ENCODE assay signal across 18 cellular contexts in genomic region chr1:11488201-11488770, GRCh38. TPM values are rescaled to one million over a fixed set of nuclear protein-coding genes. Genes with fewer than 3 reads are reported as not detected.
DNase-seq lines count a peak whose midpoint lies in the region; ATAC-seq and TF ChIP-seq lines count a peak whose summit lies in the region.
"Had no signal": no experiment of that assay in that cellular context is flagged by ENCODE, and none has a peak within 500 bp of the region (broad histone marks: within the 10 kb centered on the region; RNA-seq: fewer than 3 reads in every experiment).

No MANE protein-coding gene starts in this region.

- no peak overlapping the region for H3K9ac ChIP-seq in mesenchymal stem cell (ENCODE audit: low read length)

- no peak overlapping the region for H3K27ac Mint-ChIP-seq in natural killer cell treated with Interleukin-12 subunit alpha and Interleukin-12 subunit beta and Interleukin-15 and Interleukin-18, amount 100 ng/mL, for 72 hours
- no peak overlapping the region for H3K27ac Mint-ChIP-seq in natural killer cell
- no peak overlapping the region for H3K27ac Mint-ChIP-seq in stimulated activated effector memory CD8-positive, alpha-beta T cell treated with anti-CD3 and anti-CD28 coated beads, Interleukin-12 subunit alpha, Interleukin-12 subunit beta, amount 100 ng/mL, for 72 hours
- H3K27ac Mint-ChIP-seq: CD4-positive, alpha-beta memory T cell had no signal

- H3K4me2 ChIP-seq in mesenchymal stem cell (ENCODE audit: low read length, poor library complexity, severe bottlenecking) = no peak overlapping the region
- H3K4me2 ChIP-seq: A549 had no signal

- no peaks in the 10 kb centered on the region for H3K36me3 Mint-ChIP-seq in natural killer cell treated with Interleukin-12 subunit alpha and Interleukin-12 subunit beta and Interleukin-15 and Interleukin-18, amount 100 ng/mL, for 72 hours
- no peaks in the 10 kb centered on the region for H3K36me3 Mint-ChIP-seq in natural killer cell
- no peaks in the 10 kb centered on the region for H3K36me3 Mint-ChIP-seq in stimulated activated effector memory CD8-positive, alpha-beta T cell treated with anti-CD3 and anti-CD28 coated beads, Interleukin-12 subunit alpha, Interleukin-12 subunit beta, amount 100 ng/mL, for 72 hours
- H3K36me3 Mint-ChIP-seq: CD4-positive, alpha-beta memory T cell had no signal

- no peak overlapping the region for H3K18ac ChIP-seq in mesenchymal stem cell (ENCODE audit: low read depth in 1 of 2, low read length in 2 of 2)

- ATAC-seq in natural killer cell treated with Interleukin-12 subunit alpha and Interleukin-12 subunit beta and Interleukin-15 and Interleukin-18, amount 100 ng/mL, for 72 hours = peak; percentile 24 to 30
- no peak for ATAC-seq in natural killer cell
- ATAC-seq in stimulated activated effector memory CD8-positive, alpha-beta T cell treated with anti-CD3 and anti-CD28 coated beads, Interleukin-12 subunit alpha, Interleukin-12 subunit beta, amount 100 ng/mL, for 72 hours = peak; percentile 15
- no peak for ATAC-seq in GM21390 (IDR thresholded peaks at IDR 0.05; ENCODE audit: unreplicated experiment)
- ATAC-seq: A549, HepG2 had no signal

- no peak for DNase-seq in natural killer cell treated with Interleukin-12 subunit alpha and Interleukin-12 subunit beta and Interleukin-15 and Interleukin-18, amount 100 ng/mL, for 72 hours (ENCODE audit: low spot score)
- DNase-seq in natural killer cell = no peak
- DNase-seq in mesenchymal stem cell = no peak
- peak; percentile 66 for DNase-seq in posterior vena cava (ENCODE audit: low spot score)
- no peak for DNase-seq in stimulated activated effector memory CD8-positive, alpha-beta T cell treated with anti-CD3 and anti-CD28 coated beads, Interleukin-12 subunit alpha, Interleukin-12 subunit beta, amount 100 ng/mL, for 72 hours (ENCODE audit: low spot score in 2 of 2)
- DNase-seq in cortex of kidney (lab: John Stamatoyannopoulos, UW) = no peak
- no peak for DNase-seq in NCI-H1105 (lab: John Stamatoyannopoulos, UW)
- DNase-seq: AML-193; CD4-positive, alpha-beta memory T cell; DMS153; DMS79; GDM1; H9 had no signal

- H2BK15ac ChIP-seq in mesenchymal stem cell (ENCODE audit: low read depth, poor library complexity, severe bottlenecking) = no peak overlapping the region

- peak overlapping the region; percentile 39 for H4K91ac ChIP-seq in mesenchymal stem cell (ENCODE audit: low read length)

- no peaks in the 10 kb centered on the region for H3K79me1 ChIP-seq in mesenchymal stem cell (replicated peaks; ENCODE audit: low read length, poor library complexity, severe bottlenecking)

- peaks cover 28 to 61% of the 10 kb centered on the region in 2 experiments for H3K27me3 ChIP-seq in mesenchymal stem cell (ENCODE audit: control insufficient read depth in 1 of 2, insufficient read depth in 1 of 2, low read length in 2 of 2)

- no peak overlapping the region for H4K8ac ChIP-seq in mesenchymal stem cell (ENCODE audit: low read length)

- no peak overlapping the region for H2BK5ac ChIP-seq in mesenchymal stem cell (ENCODE audit: low read depth, low read length, poor library complexity, severe bottlenecking)

- peaks cover 16 to 19% of the 10 kb centered on the region in 2 donors for H3K27me3 Mint-ChIP-seq in natural killer cell treated with Interleukin-12 subunit alpha and Interleukin-12 subunit beta and Interleukin-15 and Interleukin-18, amount 100 ng/mL, for 72 hours
- H3K27me3 Mint-ChIP-seq in natural killer cell (ENCODE audit: low read depth in 2 of 2) = peaks cover 14 to 20% of the 10 kb centered on the region in 2 donors

- no peak overlapping the region for H2BK120ac ChIP-seq in mesenchymal stem cell (ENCODE audit: low read depth, low read length)

- no peaks in the 10 kb centered on the region for H3K4me1 ChIP-seq in mesenchymal stem cell (ENCODE audit: control insufficient read depth, insufficient read depth, low read depth, low read length)
- H3K4me1 ChIP-seq: A549 had no signal

- H3K14ac ChIP-seq in mesenchymal stem cell (ENCODE audit: low read length in 2 of 2) = no peak overlapping the region

- no peak overlapping the region for H3K27ac ChIP-seq in mesenchymal stem cell (ENCODE audit: low read length, poor library complexity, severe bottlenecking)
- H3K27ac ChIP-seq: 22Rv1, A549, C4-2B had no signal

- H3K23ac ChIP-seq in mesenchymal stem cell (ENCODE audit: low read length in 2 of 2) = no peak overlapping the region

- H3K4ac ChIP-seq in mesenchymal stem cell (ENCODE audit: low read depth in 1 of 2, low read length in 2 of 2) = no peak overlapping the region

- H3K36me3 ChIP-seq in mesenchymal stem cell (ENCODE audit: control insufficient read depth in 1 of 2, insufficient read depth in 2 of 2, low read depth in 1 of 2, low read length in 2 of 2) = no peaks in the 10 kb centered on the region

- no peak overlapping the region for H2AFZ ChIP-seq in mesenchymal stem cell (ENCODE audit: low read depth, low read length)

- TF ChIP-seq CTCF in natural killer cell (IDR thresholded peaks at IDR 0.05) = no peak

- no peaks in the 10 kb centered on the region for H3K9me3 ChIP-seq in mesenchymal stem cell (ENCODE audit: control insufficient read depth, low read length)
- H3K9me3 ChIP-seq: A549 had no signal

- no peak overlapping the region for H3K4me3 ChIP-seq in mesenchymal stem cell (ENCODE audit: insufficient read depth in 1 of 2, low read depth in 1 of 2, low read length in 2 of 2)
- H3K4me3 ChIP-seq: A549 had no signal

- intact Hi-C loops in natural killer cell (cut with micrococcal nuclease) (no loop called here), posterior vena cava (cut with DNase I) (loop anchor here in 1 of 2 donors (2.0 kb wide), 1 partner anchor 359 kb away; no protein-coding TSS in a partner anchor)

- H2AK5ac ChIP-seq in mesenchymal stem cell (ENCODE audit: low read length, severe bottlenecking) = no peak overlapping the region

- no peaks in the 10 kb centered on the region for H3K4me1 Mint-ChIP-seq in natural killer cell treated with Interleukin-12 subunit alpha and Interleukin-12 subunit beta and Interleukin-15 and Interleukin-18, amount 100 ng/mL, for 72 hours (ENCODE audit: low read depth in 2 of 2)
- no peaks in the 10 kb centered on the region for H3K4me1 Mint-ChIP-seq in natural killer cell
- no peaks in the 10 kb centered on the region for H3K4me1 Mint-ChIP-seq in stimulated activated effector memory CD8-positive, alpha-beta T cell treated with anti-CD3 and anti-CD28 coated beads, Interleukin-12 subunit alpha, Interleukin-12 subunit beta, amount 100 ng/mL, for 72 hours
- H3K4me1 Mint-ChIP-seq: CD4-positive, alpha-beta memory T cell had no signal

- no peak overlapping the region for H2BK12ac ChIP-seq in mesenchymal stem cell (ENCODE audit: low read length in 2 of 2)

- H3K4me3 Mint-ChIP-seq in natural killer cell treated with Interleukin-12 subunit alpha and Interleukin-12 subunit beta and Interleukin-15 and Interleukin-18, amount 100 ng/mL, for 72 hours = no peak overlapping the region
- no peak overlapping the region for H3K4me3 Mint-ChIP-seq in natural killer cell
- no peak overlapping the region for H3K4me3 Mint-ChIP-seq in stimulated activated effector memory CD8-positive, alpha-beta T cell treated with anti-CD3 and anti-CD28 coated beads, Interleukin-12 subunit alpha, Interleukin-12 subunit beta, amount 100 ng/mL, for 72 hours
- H3K4me3 Mint-ChIP-seq: CD4-positive, alpha-beta memory T cell; H9 had no signal

- 79% methylated on average over 6 of the region's 9 CpGs for WGBS in mesenchymal stem cell

- H3K9me3 Mint-ChIP-seq in natural killer cell treated with Interleukin-12 subunit alpha and Interleukin-12 subunit beta and Interleukin-15 and Interleukin-18, amount 100 ng/mL, for 72 hours = no peaks in the 10 kb centered on the region
- no peaks in the 10 kb centered on the region for H3K9me3 Mint-ChIP-seq in natural killer cell
- H3K9me3 Mint-ChIP-seq in stimulated activated effector memory CD8-positive, alpha-beta T cell treated with anti-CD3 and anti-CD28 coated beads, Interleukin-12 subunit alpha, Interleukin-12 subunit beta, amount 100 ng/mL, for 72 hours = no peaks in the 10 kb centered on the region
- H3K9me3 Mint-ChIP-seq: H9 had no signal

RNA-seq across cellular contexts. Expression of gene DISP3, which starts 9.3 kb away (rescaled TPM):
- total RNA-seq in natural killer cell treated with Interleukin-12 subunit alpha and Interleukin-12 subunit beta and Interleukin-15 and Interleukin-18, amount 100 ng/mL, for 72 hours = 1 to 10 TPM in 1 of 2 donors, under 1 TPM in 1; 0.81 to 1.8 TPM
- total RNA-seq in natural killer cell (under 1 TPM; 0.24 to 0.68 (median 0.60) TPM), posterior vena cava (not detected)
- polyA plus RNA-seq in mesenchymal stem cell (2013, experiment 1 of 2) = 0.01 TPM
- 0.03 TPM for polyA plus RNA-seq in mesenchymal stem cell (2013, experiment 2 of 2)

Comparison
In these comparisons a context has a peak if more than half of its experiments do, and no peak if none do; other contexts are left out.
1. ATAC-seq: peak in natural killer cell treated with Interleukin-12 subunit alpha and Interleukin-12 subunit beta and Interleukin-15 and Interleukin-18, amount 100 ng/mL, for 72 hours (2 of 2) and stimulated activated effector memory CD8-positive, alpha-beta T cell treated with anti-CD3 and anti-CD28 coated beads, Interleukin-12 subunit alpha, Interleukin-12 subunit beta, amount 100 ng/mL, for 72 hours (single experiment); none in natural killer cell (0 of 3) and GM21390 (single experiment).